Comparison of ENCODE assay signal across 1 cellular context in the genomic region with DNA sequence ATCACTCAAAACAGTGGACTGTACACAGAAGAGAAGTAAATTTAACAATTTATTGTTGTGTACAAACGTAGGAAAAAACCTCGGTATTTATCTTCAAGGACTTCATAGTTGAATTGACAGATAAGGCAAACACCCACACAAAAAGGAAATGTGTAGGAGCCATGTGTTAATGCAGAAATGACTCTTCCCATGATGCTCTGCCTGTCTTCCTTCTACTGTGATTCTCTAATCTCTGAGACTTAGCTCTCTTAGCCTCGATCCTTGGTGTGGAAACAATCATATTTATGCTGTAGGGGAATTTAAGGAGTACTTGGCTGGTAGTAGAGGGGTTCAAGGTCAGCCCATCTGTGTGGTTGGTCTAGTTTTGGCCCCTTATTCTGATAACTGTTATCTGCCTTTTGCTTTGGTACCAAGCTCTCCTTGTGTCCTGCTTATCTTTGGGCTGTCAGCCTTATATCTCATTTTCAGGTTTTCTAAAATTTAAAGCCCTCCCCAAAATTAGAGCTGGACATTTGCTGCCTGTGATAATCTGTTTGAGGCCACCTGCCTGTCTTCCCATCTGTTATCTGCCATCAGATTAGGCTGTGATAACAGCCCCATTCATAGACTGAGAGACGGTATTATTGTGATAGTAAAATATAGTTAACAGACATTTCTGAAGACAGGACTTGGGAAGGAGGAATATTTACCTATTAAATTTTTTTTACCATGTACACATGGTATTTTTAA.
TF ChIP-seq lines count a peak whose summit lies in the region.

No MANE protein-coding gene starts in this region.

TF ChIP-seq in K562, 482 proteins besides CTCF, POLR2A, EP300 and RAD21 (continued from another document and continues in another):
- TF ChIP-seq, protein P1, sequence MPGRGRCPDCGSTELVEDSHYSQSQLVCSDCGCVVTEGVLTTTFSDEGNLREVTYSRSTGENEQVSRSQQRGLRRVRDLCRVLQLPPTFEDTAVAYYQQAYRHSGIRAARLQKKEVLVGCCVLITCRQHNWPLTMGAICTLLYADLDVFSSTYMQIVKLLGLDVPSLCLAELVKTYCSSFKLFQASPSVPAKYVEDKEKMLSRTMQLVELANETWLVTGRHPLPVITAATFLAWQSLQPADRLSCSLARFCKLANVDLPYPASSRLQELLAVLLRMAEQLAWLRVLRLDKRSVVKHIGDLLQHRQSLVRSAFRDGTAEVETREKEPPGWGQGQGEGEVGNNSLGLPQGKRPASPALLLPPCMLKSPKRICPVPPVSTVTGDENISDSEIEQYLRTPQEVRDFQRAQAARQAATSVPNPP (IDR thresholded peaks at IDR 0.05; ENCODE audit: borderline replicate concordance, insufficient read depth, insufficient read length): no peak
- TF ChIP-seq, protein P2, sequence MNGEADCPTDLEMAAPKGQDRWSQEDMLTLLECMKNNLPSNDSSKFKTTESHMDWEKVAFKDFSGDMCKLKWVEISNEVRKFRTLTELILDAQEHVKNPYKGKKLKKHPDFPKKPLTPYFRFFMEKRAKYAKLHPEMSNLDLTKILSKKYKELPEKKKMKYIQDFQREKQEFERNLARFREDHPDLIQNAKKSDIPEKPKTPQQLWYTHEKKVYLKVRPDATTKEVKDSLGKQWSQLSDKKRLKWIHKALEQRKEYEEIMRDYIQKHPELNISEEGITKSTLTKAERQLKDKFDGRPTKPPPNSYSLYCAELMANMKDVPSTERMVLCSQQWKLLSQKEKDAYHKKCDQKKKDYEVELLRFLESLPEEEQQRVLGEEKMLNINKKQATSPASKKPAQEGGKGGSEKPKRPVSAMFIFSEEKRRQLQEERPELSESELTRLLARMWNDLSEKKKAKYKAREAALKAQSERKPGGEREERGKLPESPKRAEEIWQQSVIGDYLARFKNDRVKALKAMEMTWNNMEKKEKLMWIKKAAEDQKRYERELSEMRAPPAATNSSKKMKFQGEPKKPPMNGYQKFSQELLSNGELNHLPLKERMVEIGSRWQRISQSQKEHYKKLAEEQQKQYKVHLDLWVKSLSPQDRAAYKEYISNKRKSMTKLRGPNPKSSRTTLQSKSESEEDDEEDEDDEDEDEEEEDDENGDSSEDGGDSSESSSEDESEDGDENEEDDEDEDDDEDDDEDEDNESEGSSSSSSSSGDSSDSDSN (IDR thresholded peaks at IDR 0.05; ENCODE audit: borderline replicate concordance in 1 of 2, low read depth in 2 of 2, low read length in 2 of 2): no peak
- no peak for TF ChIP-seq ZNF507 (tag; conservative IDR thresholded peaks at IDR 0.05)
- no peak for TF ChIP-seq ZNF830 (CRISPR knock-in tag; IDR thresholded peaks at IDR 0.05)
- TF ChIP-seq, protein P3, sequence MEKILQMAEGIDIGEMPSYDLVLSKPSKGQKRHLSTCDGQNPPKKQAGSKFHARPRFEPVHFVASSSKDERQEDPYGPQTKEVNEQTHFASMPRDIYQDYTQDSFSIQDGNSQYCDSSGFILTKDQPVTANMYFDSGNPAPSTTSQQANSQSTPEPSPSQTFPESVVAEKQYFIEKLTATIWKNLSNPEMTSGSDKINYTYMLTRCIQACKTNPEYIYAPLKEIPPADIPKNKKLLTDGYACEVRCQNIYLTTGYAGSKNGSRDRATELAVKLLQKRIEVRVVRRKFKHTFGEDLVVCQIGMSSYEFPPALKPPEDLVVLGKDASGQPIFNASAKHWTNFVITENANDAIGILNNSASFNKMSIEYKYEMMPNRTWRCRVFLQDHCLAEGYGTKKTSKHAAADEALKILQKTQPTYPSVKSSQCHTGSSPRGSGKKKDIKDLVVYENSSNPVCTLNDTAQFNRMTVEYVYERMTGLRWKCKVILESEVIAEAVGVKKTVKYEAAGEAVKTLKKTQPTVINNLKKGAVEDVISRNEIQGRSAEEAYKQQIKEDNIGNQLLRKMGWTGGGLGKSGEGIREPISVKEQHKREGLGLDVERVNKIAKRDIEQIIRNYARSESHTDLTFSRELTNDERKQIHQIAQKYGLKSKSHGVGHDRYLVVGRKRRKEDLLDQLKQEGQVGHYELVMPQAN (IDR thresholded peaks at IDR 0.05; ENCODE audit: borderline replicate concordance): no peak
- TF ChIP-seq ZNF232 (CRISPR knock-in tag; IDR thresholded peaks at IDR 0.05): no peak
- no peak for TF ChIP-seq PHF20 (IDR thresholded peaks at IDR 0.05; ENCODE audit: partially characterized antibody)
- no peak for TF ChIP-seq ARHGAP35 (IDR thresholded peaks at IDR 0.05; ENCODE audit: partially characterized antibody)
- TF ChIP-seq NCOR1 (IDR thresholded peaks at IDR 0.05): 0 out of 2 replicates have a peak, but pooled peaks have one; percentile 16
- no peak for TF ChIP-seq RNF2 (IDR thresholded peaks at IDR 0.05)
- TF ChIP-seq CBFA2T2 (conservative IDR thresholded peaks at IDR 0.05): peak; percentile 46
- TF ChIP-seq TAL1 (IDR thresholded peaks at IDR 0.05): no peak
- TF ChIP-seq ATF1 (CRISPR knock-in tag; IDR thresholded peaks at IDR 0.05): no peak
- TF ChIP-seq ATF1 (tag; IDR thresholded peaks at IDR 0.05): no peak
- TF ChIP-seq, protein P4, sequence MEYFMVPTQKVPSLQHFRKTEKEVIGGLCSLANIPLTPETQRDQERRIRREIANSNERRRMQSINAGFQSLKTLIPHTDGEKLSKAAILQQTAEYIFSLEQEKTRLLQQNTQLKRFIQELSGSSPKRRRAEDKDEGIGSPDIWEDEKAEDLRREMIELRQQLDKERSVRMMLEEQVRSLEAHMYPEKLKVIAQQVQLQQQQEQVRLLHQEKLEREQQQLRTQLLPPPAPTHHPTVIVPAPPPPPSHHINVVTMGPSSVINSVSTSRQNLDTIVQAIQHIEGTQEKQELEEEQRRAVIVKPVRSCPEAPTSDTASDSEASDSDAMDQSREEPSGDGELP (CRISPR knock-in tag; IDR thresholded peaks at IDR 0.05; ENCODE audit: borderline replicate concordance): no peak
- no peak for TF ChIP-seq MYNN (IDR thresholded peaks at IDR 0.05)
- no peak for TF ChIP-seq MYNN (CRISPR knock-in tag; IDR thresholded peaks at IDR 0.05)
- TF ChIP-seq, protein P5, sequence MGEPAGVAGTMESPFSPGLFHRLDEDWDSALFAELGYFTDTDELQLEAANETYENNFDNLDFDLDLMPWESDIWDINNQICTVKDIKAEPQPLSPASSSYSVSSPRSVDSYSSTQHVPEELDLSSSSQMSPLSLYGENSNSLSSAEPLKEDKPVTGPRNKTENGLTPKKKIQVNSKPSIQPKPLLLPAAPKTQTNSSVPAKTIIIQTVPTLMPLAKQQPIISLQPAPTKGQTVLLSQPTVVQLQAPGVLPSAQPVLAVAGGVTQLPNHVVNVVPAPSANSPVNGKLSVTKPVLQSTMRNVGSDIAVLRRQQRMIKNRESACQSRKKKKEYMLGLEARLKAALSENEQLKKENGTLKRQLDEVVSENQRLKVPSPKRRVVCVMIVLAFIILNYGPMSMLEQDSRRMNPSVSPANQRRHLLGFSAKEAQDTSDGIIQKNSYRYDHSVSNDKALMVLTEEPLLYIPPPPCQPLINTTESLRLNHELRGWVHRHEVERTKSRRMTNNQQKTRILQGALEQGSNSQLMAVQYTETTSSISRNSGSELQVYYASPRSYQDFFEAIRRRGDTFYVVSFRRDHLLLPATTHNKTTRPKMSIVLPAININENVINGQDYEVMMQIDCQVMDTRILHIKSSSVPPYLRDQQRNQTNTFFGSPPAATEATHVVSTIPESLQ (CRISPR knock-in tag; IDR thresholded peaks at IDR 0.05): no peak
- TF ChIP-seq, protein P6, sequence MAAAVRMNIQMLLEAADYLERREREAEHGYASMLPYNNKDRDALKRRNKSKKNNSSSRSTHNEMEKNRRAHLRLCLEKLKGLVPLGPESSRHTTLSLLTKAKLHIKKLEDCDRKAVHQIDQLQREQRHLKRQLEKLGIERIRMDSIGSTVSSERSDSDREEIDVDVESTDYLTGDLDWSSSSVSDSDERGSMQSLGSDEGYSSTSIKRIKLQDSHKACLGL (CRISPR knock-in tag; IDR thresholded peaks at IDR 0.05; ENCODE audit: borderline replicate concordance, poor library complexity, severe bottlenecking): no peak
- TF ChIP-seq MECOM (CRISPR knock-in tag; IDR thresholded peaks at IDR 0.05): no peak
- TF ChIP-seq, protein P7, sequence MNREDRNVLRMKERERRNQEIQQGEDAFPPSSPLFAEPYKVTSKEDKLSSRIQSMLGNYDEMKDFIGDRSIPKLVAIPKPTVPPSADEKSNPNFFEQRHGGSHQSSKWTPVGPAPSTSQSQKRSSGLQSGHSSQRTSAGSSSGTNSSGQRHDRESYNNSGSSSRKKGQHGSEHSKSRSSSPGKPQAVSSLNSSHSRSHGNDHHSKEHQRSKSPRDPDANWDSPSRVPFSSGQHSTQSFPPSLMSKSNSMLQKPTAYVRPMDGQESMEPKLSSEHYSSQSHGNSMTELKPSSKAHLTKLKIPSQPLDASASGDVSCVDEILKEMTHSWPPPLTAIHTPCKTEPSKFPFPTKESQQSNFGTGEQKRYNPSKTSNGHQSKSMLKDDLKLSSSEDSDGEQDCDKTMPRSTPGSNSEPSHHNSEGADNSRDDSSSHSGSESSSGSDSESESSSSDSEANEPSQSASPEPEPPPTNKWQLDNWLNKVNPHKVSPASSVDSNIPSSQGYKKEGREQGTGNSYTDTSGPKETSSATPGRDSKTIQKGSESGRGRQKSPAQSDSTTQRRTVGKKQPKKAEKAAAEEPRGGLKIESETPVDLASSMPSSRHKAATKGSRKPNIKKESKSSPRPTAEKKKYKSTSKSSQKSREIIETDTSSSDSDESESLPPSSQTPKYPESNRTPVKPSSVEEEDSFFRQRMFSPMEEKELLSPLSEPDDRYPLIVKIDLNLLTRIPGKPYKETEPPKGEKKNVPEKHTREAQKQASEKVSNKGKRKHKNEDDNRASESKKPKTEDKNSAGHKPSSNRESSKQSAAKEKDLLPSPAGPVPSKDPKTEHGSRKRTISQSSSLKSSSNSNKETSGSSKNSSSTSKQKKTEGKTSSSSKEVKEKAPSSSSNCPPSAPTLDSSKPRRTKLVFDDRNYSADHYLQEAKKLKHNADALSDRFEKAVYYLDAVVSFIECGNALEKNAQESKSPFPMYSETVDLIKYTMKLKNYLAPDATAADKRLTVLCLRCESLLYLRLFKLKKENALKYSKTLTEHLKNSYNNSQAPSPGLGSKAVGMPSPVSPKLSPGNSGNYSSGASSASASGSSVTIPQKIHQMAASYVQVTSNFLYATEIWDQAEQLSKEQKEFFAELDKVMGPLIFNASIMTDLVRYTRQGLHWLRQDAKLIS (CRISPR knock-in tag; IDR thresholded peaks at IDR 0.05): no peak
- TF ChIP-seq KDM4B (IDR thresholded peaks at IDR 0.05; ENCODE audit: borderline replicate concordance in 2 of 2, low read depth in 1 of 2): no peak
- TF ChIP-seq PPARD (CRISPR knock-in tag; IDR thresholded peaks at IDR 0.05): no peak
- peak; percentile 66 for TF ChIP-seq KLF16 (IDR thresholded peaks at IDR 0.05)
- no peak for TF ChIP-seq FOXK1 (CRISPR knock-in tag; IDR thresholded peaks at IDR 0.05; ENCODE audit: borderline replicate concordance)
- no peak for TF ChIP-seq TRIM28 (IDR thresholded peaks at IDR 0.05)
- TF ChIP-seq EGR1 (conservative IDR thresholded peaks at IDR 0.05): peak; percentile 68
- TF ChIP-seq, protein P8, sequence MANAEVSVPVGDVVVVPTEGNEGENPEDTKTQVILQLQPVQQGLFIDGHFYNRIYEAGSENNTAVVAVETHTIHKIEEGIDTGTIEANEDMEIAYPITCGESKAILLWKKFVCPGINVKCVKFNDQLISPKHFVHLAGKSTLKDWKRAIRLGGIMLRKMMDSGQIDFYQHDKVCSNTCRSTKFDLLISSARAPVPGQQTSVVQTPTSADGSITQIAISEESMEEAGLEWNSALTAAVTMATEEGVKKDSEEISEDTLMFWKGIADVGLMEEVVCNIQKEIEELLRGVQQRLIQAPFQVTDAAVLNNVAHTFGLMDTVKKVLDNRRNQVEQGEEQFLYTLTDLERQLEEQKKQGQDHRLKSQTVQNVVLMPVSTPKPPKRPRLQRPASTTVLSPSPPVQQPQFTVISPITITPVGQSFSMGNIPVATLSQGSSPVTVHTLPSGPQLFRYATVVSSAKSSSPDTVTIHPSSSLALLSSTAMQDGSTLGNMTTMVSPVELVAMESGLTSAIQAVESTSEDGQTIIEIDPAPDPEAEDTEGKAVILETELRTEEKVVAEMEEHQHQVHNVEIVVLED (CRISPR knock-in tag; IDR thresholded peaks at IDR 0.05): no peak
- TF ChIP-seq, protein P9, sequence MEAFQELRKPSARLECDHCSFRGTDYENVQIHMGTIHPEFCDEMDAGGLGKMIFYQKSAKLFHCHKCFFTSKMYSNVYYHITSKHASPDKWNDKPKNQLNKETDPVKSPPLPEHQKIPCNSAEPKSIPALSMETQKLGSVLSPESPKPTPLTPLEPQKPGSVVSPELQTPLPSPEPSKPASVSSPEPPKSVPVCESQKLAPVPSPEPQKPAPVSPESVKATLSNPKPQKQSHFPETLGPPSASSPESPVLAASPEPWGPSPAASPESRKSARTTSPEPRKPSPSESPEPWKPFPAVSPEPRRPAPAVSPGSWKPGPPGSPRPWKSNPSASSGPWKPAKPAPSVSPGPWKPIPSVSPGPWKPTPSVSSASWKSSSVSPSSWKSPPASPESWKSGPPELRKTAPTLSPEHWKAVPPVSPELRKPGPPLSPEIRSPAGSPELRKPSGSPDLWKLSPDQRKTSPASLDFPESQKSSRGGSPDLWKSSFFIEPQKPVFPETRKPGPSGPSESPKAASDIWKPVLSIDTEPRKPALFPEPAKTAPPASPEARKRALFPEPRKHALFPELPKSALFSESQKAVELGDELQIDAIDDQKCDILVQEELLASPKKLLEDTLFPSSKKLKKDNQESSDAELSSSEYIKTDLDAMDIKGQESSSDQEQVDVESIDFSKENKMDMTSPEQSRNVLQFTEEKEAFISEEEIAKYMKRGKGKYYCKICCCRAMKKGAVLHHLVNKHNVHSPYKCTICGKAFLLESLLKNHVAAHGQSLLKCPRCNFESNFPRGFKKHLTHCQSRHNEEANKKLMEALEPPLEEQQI (IDR thresholded peaks at IDR 0.05): no peak
- TF ChIP-seq MAZ (CRISPR knock-in tag; conservative IDR thresholded peaks at IDR 0.05 in 1 of 2, IDR thresholded peaks at IDR 0.05 in 1 of 2): 0 out of 4 replicates have a peak, but pooled peaks of 1 of the 2 experiments have one; percentile 18
- TF ChIP-seq, protein P10, sequence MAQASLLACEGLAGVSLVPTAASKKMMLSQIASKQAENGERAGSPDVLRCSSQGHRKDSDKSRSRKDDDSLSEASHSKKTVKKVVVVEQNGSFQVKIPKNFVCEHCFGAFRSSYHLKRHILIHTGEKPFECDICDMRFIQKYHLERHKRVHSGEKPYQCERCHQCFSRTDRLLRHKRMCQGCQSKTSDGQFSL (CRISPR knock-in tag; IDR thresholded peaks at IDR 0.05): no peak
- TF ChIP-seq, protein P10 (tag; IDR thresholded peaks at IDR 0.05): no peak
- no peak for TF ChIP-seq NFIX (CRISPR knock-in tag; IDR thresholded peaks at IDR 0.05; ENCODE audit: low read depth)
- TF ChIP-seq, protein P11, sequence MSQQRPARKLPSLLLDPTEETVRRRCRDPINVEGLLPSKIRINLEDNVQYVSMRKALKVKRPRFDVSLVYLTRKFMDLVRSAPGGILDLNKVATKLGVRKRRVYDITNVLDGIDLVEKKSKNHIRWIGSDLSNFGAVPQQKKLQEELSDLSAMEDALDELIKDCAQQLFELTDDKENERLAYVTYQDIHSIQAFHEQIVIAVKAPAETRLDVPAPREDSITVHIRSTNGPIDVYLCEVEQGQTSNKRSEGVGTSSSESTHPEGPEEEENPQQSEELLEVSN (IDR thresholded peaks at IDR 0.05; ENCODE audit: borderline replicate concordance in 1 of 2, extremely low read depth in 1 of 2, insufficient read depth in 1 of 2, insufficient read length in 1 of 2, low read depth in 1 of 2, low read length in 1 of 2, poor library complexity in 1 of 2, severe bottlenecking in 1 of 2): no peak
- no peak for TF ChIP-seq ZNF274 (IDR thresholded peaks at IDR 0.05; ENCODE audit: borderline replicate concordance, low read depth, low read length)
